ENCODE assay signal across 16 cellular contexts in the genomic region with DNA sequence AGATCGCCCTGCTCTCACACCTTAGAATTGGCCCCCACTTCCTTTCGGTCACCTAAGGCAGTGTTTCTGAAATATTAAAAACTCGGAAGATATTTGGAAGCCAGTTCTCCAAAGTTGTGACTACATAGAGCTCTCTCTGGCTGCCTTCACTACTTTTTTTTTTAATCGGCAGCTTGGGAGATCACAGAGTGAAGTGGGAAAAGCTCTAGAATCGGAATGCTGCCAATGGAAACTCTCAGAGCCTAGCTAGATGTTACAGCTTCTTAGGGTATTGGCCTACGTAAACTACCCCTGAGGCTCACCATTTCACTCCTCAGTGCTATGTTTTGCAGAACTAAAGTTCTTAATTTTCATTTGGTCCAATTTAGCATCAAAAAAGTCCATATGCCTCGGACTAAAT. TPM values are rescaled to one million over a fixed set of nuclear protein-coding genes. Genes with fewer than 3 reads are reported as not detected.
"Had no signal": no experiment of that assay in that cellular context is flagged by ENCODE, and none has a peak within 500 bp of the region (broad histone marks: within the 10 kb centered on the region; RNA-seq: fewer than 3 reads in every experiment).

No MANE protein-coding gene starts in this region.

- H3K9me3 ChIP-seq: gastrocnemius medialis, mucosa of descending colon, neutrophil, psoas muscle had no signal

- DNase-seq: effector memory CD4-positive, alpha-beta T cell; gastrocnemius medialis; immature natural killer cell; mammary epithelial cell; mucosa of descending colon; naive thymus-derived CD8-positive, alpha-beta T cell; psoas muscle; retina; small intestine; stimulated activated CD4-positive, alpha-beta T cell treated with anti-CD3 and anti-CD28 coated beads, Interleukin-12 subunit alpha, Interleukin-12 subunit beta, amount 100 ng/mL, for 4 hours; stimulated activated CD4-positive, alpha-beta T cell treated with anti-CD3 and anti-CD28 coated beads, Interleukin-2, amount 100 ng/mL, for 48 hours; stimulated activated naive CD4-positive, alpha-beta T cell treated with Interleukin-2 at 50 U/mL for 16 hours; trophoblast cell had no signal

- H3K4me3 ChIP-seq: gastrocnemius medialis, mucosa of descending colon, psoas muscle had no signal

- H3K9me3 Mint-ChIP-seq: immature natural killer cell; naive thymus-derived CD8-positive, alpha-beta T cell had no signal

- ATAC-seq: esophagus mucosa; gastrocnemius medialis; mucosa of descending colon; naive thymus-derived CD8-positive, alpha-beta T cell; psoas muscle had no signal

- H3K27me3 ChIP-seq: gastrocnemius medialis, neutrophil had no signal

- H3K27ac ChIP-seq: gastrocnemius medialis, psoas muscle had no signal

- H3K27me3 Mint-ChIP-seq: naive thymus-derived CD8-positive, alpha-beta T cell had no signal

- H3K4me3 Mint-ChIP-seq: immature natural killer cell; naive thymus-derived CD8-positive, alpha-beta T cell had no signal

RNA-seq across cellular contexts. Expression of a gene that starts 14.6 kb away (rescaled TPM):
- polyA plus RNA-seq: neural cell had no signal
